In the genomic region with DNA sequence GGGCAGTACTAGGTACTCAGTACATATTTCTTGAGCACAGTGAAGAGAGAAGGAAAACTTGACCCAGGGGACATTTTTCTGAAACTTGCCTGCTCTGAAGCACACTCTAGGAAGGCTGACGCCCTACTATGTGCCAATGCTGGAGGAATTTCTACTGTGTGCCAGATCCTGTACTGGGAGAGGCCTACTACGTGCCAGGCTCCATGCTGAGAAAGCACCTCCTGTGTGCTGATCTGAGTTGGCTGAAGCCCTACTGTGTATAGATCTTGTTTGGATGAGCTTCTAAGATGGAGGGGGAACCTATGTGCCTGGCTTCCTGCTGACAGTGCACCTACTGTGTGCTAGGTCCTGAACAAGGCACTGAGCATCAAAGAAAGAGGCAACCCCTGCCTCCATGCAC, we compare ENCODE assay signal across 24 cellular contexts.
DNase-seq lines count a peak whose midpoint lies in the region; ATAC-seq, FAIRE-seq and TF ChIP-seq lines count a peak whose summit lies in the region.
"Had no signal": no experiment of that assay in that cellular context is flagged by ENCODE, and none has a peak within 500 bp of the region (broad histone marks: within the 10 kb centered on the region; RNA-seq: fewer than 3 reads in every experiment).

No MANE protein-coding gene starts in this region.

- intact Hi-C loops in GM12878 (cut with micrococcal nuclease; ENCODE audit: unreplicated experiment) = no loop called here

- no peaks in the 10 kb centered on the region for H3K36me3 Mint-ChIP-seq in neural progenitor cell
- no peaks in the 10 kb centered on the region for H3K36me3 Mint-ChIP-seq in activated CD8-positive, alpha-beta T cell treated with anti-CD3 and anti-CD28 coated beads, Interleukin-2, amount 10 ng/mL, durations not matched to agents 7 days and 5 days (ENCODE audit: low read depth)
- H3K36me3 Mint-ChIP-seq: CD4-positive, CD25-positive, alpha-beta regulatory T cell; CD8-positive, alpha-beta T cell had no signal

- ATAC-seq in GM12878 = no peak
- ATAC-seq in activated CD8-positive, alpha-beta T cell treated with anti-CD3 and anti-CD28 coated beads, Interleukin-2, amount 10 ng/mL, durations not matched to agents 7 days and 5 days = no peak
- no peak for ATAC-seq in GM19463 (IDR thresholded peaks at IDR 0.05; ENCODE audit: unreplicated experiment)
- ATAC-seq: A549; CD8-positive, alpha-beta T cell had no signal

- 0% methylated on average over 2 of the region's 2 CpGs for WGBS in GM12878 (ENCODE audit: insufficient coverage, insufficient replicate concordance, low lambda C conversion rate, missing lambda C conversion rate)

- TF ChIP-seq EP300 in GM12878 (IDR thresholded peaks at IDR 0.05; ENCODE audit: borderline replicate concordance in 1 of 2, control insufficient read depth in 1 of 2, low read depth in 2 of 2, low read length in 2 of 2) = no peak

- H3K9me3 ChIP-seq in BLaER1 = no peaks in the 10 kb centered on the region
- no peaks in the 10 kb centered on the region for H3K9me3 ChIP-seq in DOHH2 (ENCODE audit: control insufficient read depth, insufficient read depth, low read length)
- H3K9me3 ChIP-seq in GM12878 (replicated peaks; ENCODE audit: control insufficient read depth, insufficient read depth, low read length) = no peaks in the 10 kb centered on the region
- no peaks in the 10 kb centered on the region for H3K9me3 ChIP-seq in neural progenitor cell (ENCODE audit: low read depth)
- H3K9me3 ChIP-seq: A549, BE2C, Caco-2, HAP-1 had no signal

- SMC1A ChIA-PET in GM12878 (lab: Charles Lee; ENCODE audit: uncharacterized antibody, unreplicated experiment) = no interaction called here

- H3K9me3 Mint-ChIP-seq in neural progenitor cell = peaks cover 2% of the 10 kb centered on the region
- no peaks in the 10 kb centered on the region for H3K9me3 Mint-ChIP-seq in activated CD8-positive, alpha-beta T cell treated with anti-CD3 and anti-CD28 coated beads, Interleukin-2, amount 10 ng/mL, durations not matched to agents 7 days and 5 days (ENCODE audit: insufficient read depth)
- H3K9me3 Mint-ChIP-seq: CD8-positive, alpha-beta T cell; GM23338 had no signal

- H4K20me1 ChIP-seq in BLaER1 (no peaks in the 10 kb centered on the region), DOHH2 (ENCODE audit: control insufficient read depth, insufficient read depth, low read depth, low read length) (no peaks in the 10 kb centered on the region), GM12878 (ENCODE audit: control insufficient read depth, insufficient read depth) (no peaks in the 10 kb centered on the region), neural progenitor cell (ENCODE audit: low read depth) (no peaks in the 10 kb centered on the region)

- TF ChIP-seq POLR2A in GM12878 (IDR thresholded peaks at IDR 0.05; ENCODE audit: low read depth, low read length) = no peak

- H3K4me1 Mint-ChIP-seq in neural progenitor cell = peaks cover 27% of the 10 kb centered on the region
- H3K4me1 Mint-ChIP-seq in activated CD8-positive, alpha-beta T cell treated with anti-CD3 and anti-CD28 coated beads, Interleukin-2, amount 10 ng/mL, durations not matched to agents 7 days and 5 days (ENCODE audit: low read depth) = no peaks in the 10 kb centered on the region
- H3K4me1 Mint-ChIP-seq: CD4-positive, CD25-positive, alpha-beta regulatory T cell had no signal

- BruUV-seq in GM12878 (replicated peaks; lab: Mats Ljungman, UMichigan) = no TSS peak

- CTCF ChIA-PET in GM12878 (lab: Yijun Ruan, JAX) = no interaction called here
- CTCF ChIA-PET in activated CD8-positive, alpha-beta T cell treated with anti-CD3 and anti-CD28 coated beads, Interleukin-2, amount 10 ng/mL, durations not matched to agents 7 days and 5 days (lab: Charles Lee) = no interaction called here

- no peak overlapping the region for H3K4me3 Mint-ChIP-seq in neural progenitor cell
- H3K4me3 Mint-ChIP-seq in activated CD8-positive, alpha-beta T cell treated with anti-CD3 and anti-CD28 coated beads, Interleukin-2, amount 10 ng/mL, durations not matched to agents 7 days and 5 days = no peak overlapping the region
- H3K4me3 Mint-ChIP-seq: CD4-positive, CD25-positive, alpha-beta regulatory T cell; CD8-positive, alpha-beta T cell; GM23338; HFFc6 had no signal

- H2AFZ ChIP-seq in GM12878 (ENCODE audit: control insufficient read depth, low read depth, low read length) (no peak overlapping the region), neural progenitor cell (replicated peaks) (no peak overlapping the region)
- H2AFZ ChIP-seq: GM23338 had no signal

- peak overlapping the region; percentile 25 for H3K27ac Mint-ChIP-seq in neural progenitor cell
- no peak overlapping the region for H3K27ac Mint-ChIP-seq in activated CD8-positive, alpha-beta T cell treated with anti-CD3 and anti-CD28 coated beads, Interleukin-2, amount 10 ng/mL, durations not matched to agents 7 days and 5 days
- H3K27ac Mint-ChIP-seq: CD4-positive, CD25-positive, alpha-beta regulatory T cell; CD8-positive, alpha-beta T cell; GM23338; HFFc6 had no signal

- in situ Hi-C loops in GM12878 (cut with MboI) = no loop called here

- TF ChIP-seq RAD21 in GM12878 (IDR thresholded peaks at IDR 0.05; ENCODE audit: insufficient read depth, low read depth, low read length) = no peak

- peaks cover 77% of the 10 kb centered on the region for H3K4me1 ChIP-seq in BLaER1
- H3K4me1 ChIP-seq in DOHH2 (ENCODE audit: control insufficient read depth, low read length) = peaks cover 92% of the 10 kb centered on the region
- no peaks in the 10 kb centered on the region for H3K4me1 ChIP-seq in GM12878 (ENCODE audit: control insufficient read depth, insufficient read depth, low read length)
- peaks cover 14% of the 10 kb centered on the region for H3K4me1 ChIP-seq in neural progenitor cell
- H3K4me1 ChIP-seq: A549, BE2C, Caco-2, HAP-1 had no signal

- H3K27me3 ChIP-seq in BLaER1 (no peaks in the 10 kb centered on the region), DOHH2 (ENCODE audit: control insufficient read depth, low read length) (peaks cover 3% of the 10 kb centered on the region; the same call in 1 of the 2 replicates), GM12878 (replicated peaks in 1 of 2; ENCODE audit: control insufficient read depth in 2 of 2, insufficient read depth in 2 of 2, low read length in 1 of 2) (no peaks in the 10 kb centered on the region), neural progenitor cell (no peaks in the 10 kb centered on the region)
- H3K27me3 ChIP-seq: BE2C had no signal

- H3K27ac ChIP-seq in BLaER1 (peak overlapping the region; percentile 69; the same call in 1 of the 2 replicates), DOHH2 (ENCODE audit: low read depth, low read length) (0 out of 2 replicates have a peak overlapping the region, but pooled peaks have one; percentile 18), GM12878 (ENCODE audit: control insufficient read depth, insufficient read depth) (no peak overlapping the region), neural progenitor cell (no peak overlapping the region)
- H3K27ac ChIP-seq: A549, C4-2B had no signal

- peak overlapping the region; percentile 88; the same call in 1 of the 2 replicates for H3K4me2 ChIP-seq in BLaER1
- no peak overlapping the region; the same call in 1 of the 2 replicates for H3K4me2 ChIP-seq in DOHH2 (ENCODE audit: low read length)
- H3K4me2 ChIP-seq in GM12878 (ENCODE audit: control insufficient read depth, insufficient read depth) = no peak overlapping the region
- no peak overlapping the region for H3K4me2 ChIP-seq in neural progenitor cell
- H3K4me2 ChIP-seq: A549, GM23338 had no signal

- DNase-seq in GM12878 (ENCODE audit: low read depth, low spot score) = no peak
- no peak for DNase-seq in neural progenitor cell (ENCODE audit: low spot score)
- DNase-seq in activated CD8-positive, alpha-beta T cell treated with anti-CD3 and anti-CD28 coated beads, Interleukin-2, amount 10 ng/mL, durations not matched to agents 7 days and 5 days = no peak
- DNase-seq in HuH-7 (ENCODE audit: low spot score) = no peak
- DNase-seq: 8988T; ACHN; AML-193; BE2C; Caco-2; CD4-positive, CD25-positive, alpha-beta regulatory T cell; CD8-positive, alpha-beta T cell; DMS153; DMS79; GF-D8; HFFc6 had no signal

- H3K79me2 ChIP-seq in DOHH2 (ENCODE audit: control insufficient read depth, low read length) (no peaks in the 10 kb centered on the region), GM12878 (ENCODE audit: control insufficient read depth, insufficient read depth, low read length) (no peaks in the 10 kb centered on the region), neural progenitor cell (ENCODE audit: low read depth) (no peaks in the 10 kb centered on the region)

- H3K27me3 Mint-ChIP-seq in neural progenitor cell (ENCODE audit: insufficient read depth, low read depth) = peaks cover 21% of the 10 kb centered on the region
- no peaks in the 10 kb centered on the region for H3K27me3 Mint-ChIP-seq in activated CD8-positive, alpha-beta T cell treated with anti-CD3 and anti-CD28 coated beads, Interleukin-2, amount 10 ng/mL, durations not matched to agents 7 days and 5 days (ENCODE audit: low read depth)

- H3F3A ChIP-seq in DOHH2 (ENCODE audit: control insufficient read depth, insufficient read depth) = peaks cover 3% of the 10 kb centered on the region; the same call in 1 of the 2 replicates
- H3F3A ChIP-seq in neural progenitor cell (ENCODE audit: low read depth) = no peaks in the 10 kb centered on the region

- RAD21 ChIA-PET in GM12878 (lab: Charles Lee; ENCODE audit: unreplicated experiment) = no interaction called here

- no peaks in the 10 kb centered on the region for H3K36me3 ChIP-seq in BLaER1
- peaks cover 8% of the 10 kb centered on the region; the same call in 1 of the 2 replicates for H3K36me3 ChIP-seq in DOHH2 (ENCODE audit: control insufficient read depth, low read length)
- H3K36me3 ChIP-seq in GM12878 (ENCODE audit: control insufficient read depth in 2 of 2, insufficient read depth in 2 of 2, low read length in 1 of 2) = no peaks in the 10 kb centered on the region
- no peaks in the 10 kb centered on the region for H3K36me3 ChIP-seq in neural progenitor cell
- H3K36me3 ChIP-seq: BE2C, HAP-1 had no signal

- H3K9me2 ChIP-seq in DOHH2 (replicated peaks; ENCODE audit: control insufficient read depth, low read length) = no peaks in the 10 kb centered on the region

- FAIRE-seq in GM12878 (lab: Jason Lieb, UNC) = no peak
- FAIRE-seq: A549, GM19239, H54 had no signal

- no peak overlapping the region for H3K9ac ChIP-seq in BLaER1
- no peak overlapping the region for H3K9ac ChIP-seq in GM12878 (ENCODE audit: control insufficient read depth, insufficient read depth, low read length)
- no peak overlapping the region for H3K9ac ChIP-seq in neural progenitor cell

- TF ChIP-seq CTCF in DOHH2 (IDR thresholded peaks at IDR 0.05; ENCODE audit: low read depth, low read length, poor library complexity, severe bottlenecking) (no peak), GM12878 (IDR thresholded peaks at IDR 0.05 in 2 of 3, conservative IDR thresholded peaks at IDR 0.05 in 1 of 3; ENCODE audit: control insufficient read depth in 2 of 3, extremely low read depth in 1 of 3, insufficient read depth in 1 of 3, low read depth in 3 of 3, low read length in 3 of 3) (no peak), neural progenitor cell (IDR thresholded peaks at IDR 0.05) (no peak)

- POLR2A ChIA-PET in GM12878 (lab: Charles Lee) = no interaction called here
- POLR2A ChIA-PET in activated CD8-positive, alpha-beta T cell treated with anti-CD3 and anti-CD28 coated beads, Interleukin-2, amount 10 ng/mL, durations not matched to agents 7 days and 5 days (lab: Charles Lee) = no interaction called here

- no peak overlapping the region for H3K4me3 ChIP-seq in BLaER1
- no peak overlapping the region for H3K4me3 ChIP-seq in DOHH2 (ENCODE audit: low read length)
- no peak overlapping the region for H3K4me3 ChIP-seq in GM12878
- H3K4me3 ChIP-seq in neural progenitor cell = no peak overlapping the region
- H3K4me3 ChIP-seq: A549, GM23338, HAP-1 had no signal

Comparison
In these comparisons a context has a peak if more than half of its experiments do, and no peak if none do; other contexts are left out.
1. H3K27ac ChIP-seq: peak in BLaER1 (single experiment) and DOHH2 (single experiment); none in GM12878 (single experiment) and neural progenitor cell (single experiment).